Comparison of ENCODE assay signal across 8 cellular contexts in the genomic region with DNA sequence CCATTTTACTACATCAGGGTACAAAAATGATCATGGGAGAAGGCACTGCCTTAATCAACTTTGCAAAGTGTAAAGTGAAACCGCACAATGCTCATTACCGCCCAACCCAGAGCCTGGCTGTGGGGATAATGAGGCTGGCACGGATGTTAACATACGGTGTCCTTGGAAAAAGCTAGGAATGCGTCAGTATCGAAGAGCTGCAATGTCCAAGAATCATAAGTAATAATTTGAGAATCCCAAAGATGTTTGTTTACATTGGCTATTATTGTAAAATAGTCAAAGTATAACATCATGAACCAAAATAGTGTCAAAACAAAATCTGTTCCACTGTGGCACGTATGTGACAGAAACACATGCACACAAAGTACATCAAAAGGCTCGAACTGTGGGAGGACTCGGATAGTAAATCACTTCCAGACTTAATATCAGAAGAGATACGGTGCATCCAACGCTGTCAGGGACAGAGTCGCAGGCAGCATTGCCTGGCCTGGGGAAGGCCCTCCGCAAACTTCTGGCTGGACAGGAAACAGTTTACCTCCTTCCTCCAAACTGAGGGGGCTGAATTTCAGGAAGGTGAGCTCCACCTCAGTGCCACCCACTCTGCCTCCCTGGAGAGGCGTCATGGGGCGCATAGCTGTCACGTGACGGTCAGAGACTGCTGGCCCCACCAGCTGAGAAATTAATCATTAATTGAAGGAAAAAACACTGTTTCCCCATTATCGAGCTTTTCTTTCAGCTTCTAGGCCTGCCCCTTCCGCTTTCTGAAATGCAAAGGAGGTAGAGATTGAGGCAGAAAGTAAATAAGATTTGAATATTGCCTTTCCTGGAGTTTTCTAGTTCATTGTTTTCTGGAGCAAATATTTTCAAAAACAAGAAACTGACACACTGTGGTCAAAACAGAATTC.
DNase-seq lines count a peak whose midpoint lies in the region; ATAC-seq lines count a peak whose summit lies in the region.

No MANE protein-coding gene starts in this region.

- peak; percentile 52 for DNase-seq in NCI-H510A treated with DMSO at 0.1 percent for 48 hours (lab: John Stamatoyannopoulos, UW)
- DNase-seq in NCI-H510A (lab: John Stamatoyannopoulos, UW): no peak
- DNase-seq in NCI-H2107 treated with DMSO at 0.1 percent for 48 hours (lab: John Stamatoyannopoulos, UW; ENCODE audit: unreplicated experiment): peak; percentile 47
- peak; percentile 37 for DNase-seq in amniotic epithelial cell (ENCODE audit: low read depth)
- peak; percentile 62 for DNase-seq in inferior parietal cortex (ENCODE audit: extremely low spot score)

- ATAC-seq in HG03196 (IDR thresholded peaks at IDR 0.05; ENCODE audit: unreplicated experiment) (no peak), HG03045 (IDR thresholded peaks at IDR 0.05; ENCODE audit: unreplicated experiment) (no peak)

- H3K27ac ChIP-seq in skin epidermis: peak overlapping the region; percentile 26 to 99 (median 94)

- peak overlapping the region in 6 of 7 experiments; percentile 38 to 60 (median 48) for H3K4me3 ChIP-seq in skin epidermis
